In genomic region chr20:45080867-45081616, GRCh38 we compare ENCODE assay signal across 12 cellular contexts. TPM values are rescaled to one million over a fixed set of nuclear protein-coding genes. Genes with fewer than 3 reads are reported as not detected.
A peak's percentile ranks its signal among the peaks of the same experiment; 100 is the strongest.
DNase-seq lines count a peak whose midpoint lies in the region; ATAC-seq and TF ChIP-seq lines count a peak whose summit lies in the region.
"Had no signal": no experiment of that assay in that cellular context is flagged by ENCODE, and none has a peak within 500 bp of the region (broad histone marks: within the 10 kb centered on the region; RNA-seq: fewer than 3 reads in every experiment).

No MANE protein-coding gene starts in this region.

- peak; percentile 6 for TF ChIP-seq CTCF in HL-60 (IDR thresholded peaks at IDR 0.05; ENCODE audit: insufficient read depth, low read length)

- H3K4me1 Mint-ChIP-seq in activated naive CD8-positive, alpha-beta T cell treated with anti-CD3 and anti-CD28 coated beads for 36 hours = peaks cover 9% of the 10 kb centered on the region
- H3K4me1 Mint-ChIP-seq in naive thymus-derived CD4-positive, alpha-beta T cell = peaks cover 0 to 14% (median 8%) of the 10 kb centered on the region in 7 donors

- no peak overlapping the region for H3K27ac ChIP-seq in HL-60 (replicated peaks)
- H3K27ac ChIP-seq in naive thymus-derived CD4-positive, alpha-beta T cell (ENCODE audit: low read depth, low read length) = no peak overlapping the region

- H3K36me3 Mint-ChIP-seq in activated naive CD8-positive, alpha-beta T cell treated with anti-CD3 and anti-CD28 coated beads for 36 hours = peaks cover 89% of the 10 kb centered on the region
- H3K36me3 Mint-ChIP-seq in naive thymus-derived CD4-positive, alpha-beta T cell = peaks cover 40 to 90% (median 79%) of the 10 kb centered on the region in 5 donors

- ATAC-seq in naive thymus-derived CD4-positive, alpha-beta T cell = peak; percentile 34

- intact Hi-C loops in naive thymus-derived CD4-positive, alpha-beta T cell (cut with micrococcal nuclease) = no loop called here

- CTCF ChIA-PET in naive thymus-derived CD4-positive, alpha-beta T cell (lab: Charles Lee) = interaction anchor here (0.6 kb wide), 2 partner anchors 12 to 177 kb away, joined by 3 read pairs; no protein-coding TSS in a partner anchor

- H3K27me3 ChIP-seq in HL-60 (ENCODE audit: insufficient read depth, poor library complexity, severe bottlenecking) = no peaks in the 10 kb centered on the region
- no peaks in the 10 kb centered on the region for H3K27me3 ChIP-seq in naive thymus-derived CD4-positive, alpha-beta T cell (ENCODE audit: control insufficient read depth in 2 of 2, insufficient read depth in 2 of 2, low read length in 2 of 2)

- DNase-seq in DMS 273 (lab: John Stamatoyannopoulos, UW; ENCODE audit: unreplicated experiment) = peak; percentile 58
- DNase-seq in DMS 273 treated with DMSO at 0.1 percent for 48 hours (lab: John Stamatoyannopoulos, UW) = no peak
- DNase-seq in HL-60 (ENCODE audit: low read depth in 1 of 2, low spot score in 1 of 2) = peak in 1 of 2 experiments; percentile 12
- no peak for DNase-seq in activated naive CD8-positive, alpha-beta T cell treated with anti-CD3 and anti-CD28 coated beads for 36 hours
- DNase-seq in naive thymus-derived CD4-positive, alpha-beta T cell = no peak
- no peak for DNase-seq in NCI-H187 treated with DMSO at 0.1 percent for 48 hours (lab: John Stamatoyannopoulos, UW)
- DNase-seq in NCI-H1930 (lab: John Stamatoyannopoulos, UW) = no peak
- DNase-seq in cortex of kidney (lab: John Stamatoyannopoulos, UW) = no peak
- DNase-seq: 8988T; cerebellar nuclear complex; stimulated activated CD4-positive, alpha-beta T cell treated with anti-CD3 and anti-CD28 coated beads, Interleukin-4, amount 100 ng/mL, for 4 hours had no signal

- POLR2A ChIA-PET in naive thymus-derived CD4-positive, alpha-beta T cell (lab: Charles Lee) = no interaction called here

- H3K27ac Mint-ChIP-seq in activated naive CD8-positive, alpha-beta T cell treated with anti-CD3 and anti-CD28 coated beads for 36 hours = peak overlapping the region; percentile 15
- peak overlapping the region in 2 of 9 donors; percentile 19 to 69 for H3K27ac Mint-ChIP-seq in naive thymus-derived CD4-positive, alpha-beta T cell

- H3K4me1 ChIP-seq in naive thymus-derived CD4-positive, alpha-beta T cell (ENCODE audit: control insufficient read depth in 2 of 2, insufficient read depth in 2 of 2, low read length in 2 of 2) = no peaks in the 10 kb centered on the region

- H3K36me3 ChIP-seq in naive thymus-derived CD4-positive, alpha-beta T cell (ENCODE audit: control insufficient read depth in 2 of 3, insufficient read depth in 3 of 3, low read length in 3 of 3) = peaks cover 36 to 79% (median 48%) of the 10 kb centered on the region in 3 experiments

- no peaks in the 10 kb centered on the region for H3K27me3 Mint-ChIP-seq in activated naive CD8-positive, alpha-beta T cell treated with anti-CD3 and anti-CD28 coated beads for 36 hours
- no peaks in the 10 kb centered on the region for H3K27me3 Mint-ChIP-seq in naive thymus-derived CD4-positive, alpha-beta T cell

- no peak overlapping the region for H3K4me3 Mint-ChIP-seq in activated naive CD8-positive, alpha-beta T cell treated with anti-CD3 and anti-CD28 coated beads for 36 hours
- H3K4me3 Mint-ChIP-seq in naive thymus-derived CD4-positive, alpha-beta T cell = no peak overlapping the region

- no peak overlapping the region for H3K4me3 ChIP-seq in HL-60 (replicated peaks; ENCODE audit: insufficient read depth, low read length)
- H3K4me3 ChIP-seq in naive thymus-derived CD4-positive, alpha-beta T cell (ENCODE audit: low read length) = no peak overlapping the region
- H3K4me3 ChIP-seq: lung had no signal

- peaks cover 14% of the 10 kb centered on the region for H3K9me3 Mint-ChIP-seq in activated naive CD8-positive, alpha-beta T cell treated with anti-CD3 and anti-CD28 coated beads for 36 hours
- peaks cover 7 to 42% (median 11%) of the 10 kb centered on the region in 11 donors for H3K9me3 Mint-ChIP-seq in naive thymus-derived CD4-positive, alpha-beta T cell

- H3K9me3 ChIP-seq in naive thymus-derived CD4-positive, alpha-beta T cell (ENCODE audit: control insufficient read depth in 2 of 3, low read length in 3 of 3) = peaks cover 0 to 17% (median 17%) of the 10 kb centered on the region in 3 experiments

RNA-seq across cellular contexts. Expression of gene KCNS1, which starts 19.9 kb away (rescaled TPM):
- under 1 TPM; 0.56 to 0.70 TPM for total RNA-seq in activated naive CD8-positive, alpha-beta T cell treated with anti-CD3 and anti-CD28 coated beads for 36 hours
- total RNA-seq in naive thymus-derived CD4-positive, alpha-beta T cell = under 1 TPM in 1 of 5 experiments, not detected in 4; 0.12 TPM
- under 1 TPM; 0.07 to 0.08 TPM for polyA plus RNA-seq in naive thymus-derived CD4-positive, alpha-beta T cell

RNA-seq across cellular contexts. Expression of gene WFDC5, which starts 33.9 kb away (rescaled TPM):
- total RNA-seq in activated naive CD8-positive, alpha-beta T cell treated with anti-CD3 and anti-CD28 coated beads for 36 hours = under 1 TPM in 1 of 2 experiments, not detected in 1; 0.23 TPM
- total RNA-seq in naive thymus-derived CD4-positive, alpha-beta T cell = not detected
- polyA plus RNA-seq in naive thymus-derived CD4-positive, alpha-beta T cell = not detected
- total RNA-seq: lung had no signal

RNA-seq across cellular contexts. Expression of gene WFDC12, which starts 43.2 kb away (rescaled TPM):
- not detected for total RNA-seq in activated naive CD8-positive, alpha-beta T cell treated with anti-CD3 and anti-CD28 coated beads for 36 hours
- not detected for total RNA-seq in naive thymus-derived CD4-positive, alpha-beta T cell
- not detected for polyA plus RNA-seq in naive thymus-derived CD4-positive, alpha-beta T cell
